Comparison of ENCODE assay signal across 8 cellular contexts in the genomic region with DNA sequence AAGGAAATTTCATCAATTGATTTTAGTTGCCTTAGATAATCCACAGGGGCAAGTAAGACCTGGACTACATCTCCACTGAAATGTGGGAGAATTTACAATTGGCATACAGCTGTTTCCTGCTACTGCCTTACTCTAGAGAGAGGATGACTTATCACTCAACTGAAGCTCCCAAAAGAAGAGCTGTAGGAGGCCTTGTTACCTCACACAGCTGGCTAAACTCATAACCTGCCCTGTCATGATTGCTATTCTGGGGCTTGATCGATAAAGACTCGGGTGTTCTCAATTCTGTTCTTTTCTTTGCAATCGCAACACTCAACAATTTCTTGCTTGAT.
A peak's percentile ranks its signal among the peaks of the same experiment; 100 is the strongest.
DNase-seq lines count a peak whose midpoint lies in the region; ATAC-seq and TF ChIP-seq lines count a peak whose summit lies in the region.

No MANE protein-coding gene starts in this region.

- no peaks in the 10 kb centered on the region for H3K27me3 Mint-ChIP-seq in T-helper 1 cell treated with Interleukin-12 subunit alpha and Interleukin-12 subunit beta and Interleukin-4 antibody, amounts not matched to agents 30 μg/mL and 1 μg/mL, for 36 hours (ENCODE audit: low read depth)

- H3K36me3 Mint-ChIP-seq in T-helper 1 cell treated with Interleukin-12 subunit alpha and Interleukin-12 subunit beta and Interleukin-4 antibody, amounts not matched to agents 30 μg/mL and 1 μg/mL, for 36 hours (ENCODE audit: low read depth): no peaks in the 10 kb centered on the region

- peak overlapping the region; percentile 77 for H3K4me2 ChIP-seq in OCI-LY1 (ENCODE audit: low read length)

- peak overlapping the region; percentile 84; the same call in 1 of the 2 replicates for H2AFZ ChIP-seq in OCI-LY1 (ENCODE audit: low read length)

- WGBS in gastroesophageal sphincter (ENCODE audit: low coverage in 1 of 2), 2 donors: 71 to 89% methylated on average over 3 of the region's 3 CpGs

- no peaks in the 10 kb centered on the region for H3K79me2 ChIP-seq in OCI-LY1 (ENCODE audit: insufficient read depth, low read length)

- peak overlapping the region; percentile 58; the same call in 1 of the 2 replicates for H3K9ac ChIP-seq in OCI-LY1 (ENCODE audit: low read length)

- peak overlapping the region; percentile 81 for H3K4me3 Mint-ChIP-seq in T-helper 1 cell treated with Interleukin-12 subunit alpha and Interleukin-12 subunit beta and Interleukin-4 antibody, amounts not matched to agents 30 μg/mL and 1 μg/mL, for 36 hours

- no peaks in the 10 kb centered on the region for H3K9me3 Mint-ChIP-seq in T-helper 1 cell treated with Interleukin-12 subunit alpha and Interleukin-12 subunit beta and Interleukin-4 antibody, amounts not matched to agents 30 μg/mL and 1 μg/mL, for 36 hours

- no peak for TF ChIP-seq CTCF in OCI-LY1 (IDR thresholded peaks at IDR 0.05; ENCODE audit: low read length)
- TF ChIP-seq CTCF in gastroesophageal sphincter (IDR thresholded peaks at IDR 0.05): no peak

- H3K9me3 ChIP-seq in OCI-LY1 (ENCODE audit: low read length) (no peaks in the 10 kb centered on the region), gastroesophageal sphincter (no peaks in the 10 kb centered on the region)

- ATAC-seq in HG02642 (IDR thresholded peaks at IDR 0.05; ENCODE audit: poor library complexity, unreplicated experiment) (peak; percentile 3), gastroesophageal sphincter (no peak)

- no peaks in the 10 kb centered on the region for H3K36me3 ChIP-seq in OCI-LY1 (ENCODE audit: insufficient read depth, low read length)
- H3K36me3 ChIP-seq in gastroesophageal sphincter: no peaks in the 10 kb centered on the region

- no peaks in the 10 kb centered on the region for H3K27me3 ChIP-seq in OCI-LY1 (ENCODE audit: insufficient read depth, low read length)
- H3K27me3 ChIP-seq in gastroesophageal sphincter: no peaks in the 10 kb centered on the region

- H3F3A ChIP-seq in OCI-LY1 (ENCODE audit: insufficient read depth, low read length): no peaks in the 10 kb centered on the region

- TF ChIP-seq POLR2A in gastroesophageal sphincter (IDR thresholded peaks at IDR 0.05): no peak

- H3K9me2 ChIP-seq in OCI-LY1 (ENCODE audit: low read depth, low read length): no peaks in the 10 kb centered on the region

- peaks cover 14% of the 10 kb centered on the region for H3K4me1 Mint-ChIP-seq in T-helper 1 cell treated with Interleukin-12 subunit alpha and Interleukin-12 subunit beta and Interleukin-4 antibody, amounts not matched to agents 30 μg/mL and 1 μg/mL, for 36 hours (ENCODE audit: low read depth)

- DNase-seq in T-helper 1 cell: no peak
- no peak for DNase-seq in NCI-H1417 (lab: John Stamatoyannopoulos, UW)
- no peak for DNase-seq in SKM-1 treated with dmso at 0.1 percent for 144 hours (lab: John Stamatoyannopoulos, UW; ENCODE audit: unreplicated experiment)

- no peaks in the 10 kb centered on the region for H4K20me1 ChIP-seq in OCI-LY1 (ENCODE audit: insufficient read depth, low read length)

- peak overlapping the region; percentile 50 for H3K27ac ChIP-seq in OCI-LY1 (ENCODE audit: low read depth, low read length, poor library complexity, severe bottlenecking)
- H3K27ac ChIP-seq in skin epidermis: peak overlapping the region in 10 of 21 experiments; percentile 7 to 90 (median 74)
- H3K27ac ChIP-seq in gastroesophageal sphincter: no peak overlapping the region

- H3K4me1 ChIP-seq in OCI-LY1 (ENCODE audit: insufficient read depth, low read length, severe bottlenecking) (peaks cover 18% of the 10 kb centered on the region), gastroesophageal sphincter (no peaks in the 10 kb centered on the region)

- H3K27ac Mint-ChIP-seq in T-helper 1 cell treated with Interleukin-12 subunit alpha and Interleukin-12 subunit beta and Interleukin-4 antibody, amounts not matched to agents 30 μg/mL and 1 μg/mL, for 36 hours: peak overlapping the region; percentile 97

- TF ChIP-seq EP300 in gastroesophageal sphincter (IDR thresholded peaks at IDR 0.05): no peak

- H3K4me3 ChIP-seq in OCI-LY1 (ENCODE audit: low read depth, low read length, poor library complexity, severe bottlenecking): peak overlapping the region; percentile 64
- H3K4me3 ChIP-seq in skin epidermis: peak overlapping the region in 4 of 7 experiments; percentile 18 to 38 (median 20)
- no peak overlapping the region for H3K4me3 ChIP-seq in gastroesophageal sphincter

Comparison
In these comparisons a context has a peak if more than half of its experiments do, and no peak if none do; other contexts are left out.
1. H3K4me3 ChIP-seq: peak in OCI-LY1 (single experiment) and skin epidermis (4 of 7); none in gastroesophageal sphincter (0 of 2).